Comparison of ENCODE assay signal across 2 cellular contexts in the genomic region with DNA sequence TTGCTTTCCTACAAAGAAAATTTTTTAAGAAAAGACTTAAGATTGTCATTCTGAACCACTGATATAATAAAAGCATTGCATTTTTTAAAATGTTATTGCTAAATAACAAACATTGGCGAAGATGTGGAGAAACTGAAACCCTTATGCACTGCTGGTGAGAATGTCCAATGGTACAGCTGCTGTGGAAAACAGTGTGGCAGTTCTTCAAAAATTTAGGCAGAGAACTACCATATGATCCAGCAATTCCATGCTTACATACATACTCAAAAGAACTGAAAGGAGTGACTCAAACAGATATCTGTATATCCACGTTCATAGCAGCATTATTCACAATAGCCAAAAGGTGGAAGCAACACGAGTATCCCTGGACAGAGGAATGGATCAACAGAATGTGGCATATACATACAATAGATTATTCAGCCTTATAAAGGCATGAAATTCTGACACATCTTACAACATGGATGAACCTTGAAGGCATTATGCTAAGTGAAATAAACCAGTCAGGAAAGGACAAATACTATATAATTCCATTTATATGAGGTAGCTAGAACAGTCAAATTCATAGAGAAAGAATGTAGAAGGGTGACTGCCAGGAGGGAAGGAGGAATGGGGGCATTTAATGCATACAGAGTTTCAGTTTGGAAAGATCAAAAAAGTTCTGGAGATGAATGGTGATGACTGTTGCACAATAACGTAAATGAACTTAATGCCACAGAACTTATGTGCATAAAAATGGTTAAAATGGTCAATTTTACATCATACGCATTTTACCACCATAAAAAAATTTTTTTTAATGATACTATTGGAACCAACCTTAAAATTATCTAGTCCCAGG.
TF ChIP-seq lines count a peak whose summit lies in the region.

No MANE protein-coding gene starts in this region.

TF ChIP-seq in SK-N-SH treated with all-trans-retinoic acid at 6 μM for 48 hours, 23 proteins besides CTCF, POLR2A, EP300 and RAD21 (continued from another document):
- TF ChIP-seq, protein P1, sequence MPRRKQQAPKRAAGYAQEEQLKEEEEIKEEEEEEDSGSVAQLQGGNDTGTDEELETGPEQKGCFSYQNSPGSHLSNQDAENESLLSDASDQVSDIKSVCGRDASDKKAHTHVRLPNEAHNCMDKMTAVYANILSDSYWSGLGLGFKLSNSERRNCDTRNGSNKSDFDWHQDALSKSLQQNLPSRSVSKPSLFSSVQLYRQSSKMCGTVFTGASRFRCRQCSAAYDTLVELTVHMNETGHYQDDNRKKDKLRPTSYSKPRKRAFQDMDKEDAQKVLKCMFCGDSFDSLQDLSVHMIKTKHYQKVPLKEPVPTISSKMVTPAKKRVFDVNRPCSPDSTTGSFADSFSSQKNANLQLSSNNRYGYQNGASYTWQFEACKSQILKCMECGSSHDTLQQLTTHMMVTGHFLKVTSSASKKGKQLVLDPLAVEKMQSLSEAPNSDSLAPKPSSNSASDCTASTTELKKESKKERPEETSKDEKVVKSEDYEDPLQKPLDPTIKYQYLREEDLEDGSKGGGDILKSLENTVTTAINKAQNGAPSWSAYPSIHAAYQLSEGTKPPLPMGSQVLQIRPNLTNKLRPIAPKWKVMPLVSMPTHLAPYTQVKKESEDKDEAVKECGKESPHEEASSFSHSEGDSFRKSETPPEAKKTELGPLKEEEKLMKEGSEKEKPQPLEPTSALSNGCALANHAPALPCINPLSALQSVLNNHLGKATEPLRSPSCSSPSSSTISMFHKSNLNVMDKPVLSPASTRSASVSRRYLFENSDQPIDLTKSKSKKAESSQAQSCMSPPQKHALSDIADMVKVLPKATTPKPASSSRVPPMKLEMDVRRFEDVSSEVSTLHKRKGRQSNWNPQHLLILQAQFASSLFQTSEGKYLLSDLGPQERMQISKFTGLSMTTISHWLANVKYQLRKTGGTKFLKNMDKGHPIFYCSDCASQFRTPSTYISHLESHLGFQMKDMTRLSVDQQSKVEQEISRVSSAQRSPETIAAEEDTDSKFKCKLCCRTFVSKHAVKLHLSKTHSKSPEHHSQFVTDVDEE (CRISPR knock-in tag; IDR thresholded peaks at IDR 0.05): no peak
- TF ChIP-seq OSR1 (CRISPR knock-in tag; IDR thresholded peaks at IDR 0.05): no peak
- no peak for TF ChIP-seq RARB (CRISPR knock-in tag; IDR thresholded peaks at IDR 0.05)
- TF ChIP-seq, protein P2, sequence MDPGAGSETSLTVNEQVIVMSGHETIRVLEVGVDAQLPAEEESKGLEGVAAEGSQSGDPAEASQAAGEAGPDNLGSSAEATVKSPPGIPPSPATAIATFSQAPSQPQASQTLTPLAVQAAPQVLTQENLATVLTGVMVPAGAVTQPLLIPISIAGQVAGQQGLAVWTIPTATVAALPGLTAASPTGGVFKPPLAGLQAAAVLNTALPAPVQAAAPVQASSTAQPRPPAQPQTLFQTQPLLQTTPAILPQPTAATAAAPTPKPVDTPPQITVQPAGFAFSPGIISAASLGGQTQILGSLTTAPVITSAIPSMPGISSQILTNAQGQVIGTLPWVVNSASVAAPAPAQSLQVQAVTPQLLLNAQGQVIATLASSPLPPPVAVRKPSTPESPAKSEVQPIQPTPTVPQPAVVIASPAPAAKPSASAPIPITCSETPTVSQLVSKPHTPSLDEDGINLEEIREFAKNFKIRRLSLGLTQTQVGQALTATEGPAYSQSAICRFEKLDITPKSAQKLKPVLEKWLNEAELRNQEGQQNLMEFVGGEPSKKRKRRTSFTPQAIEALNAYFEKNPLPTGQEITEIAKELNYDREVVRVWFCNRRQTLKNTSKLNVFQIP (CRISPR knock-in tag; IDR thresholded peaks at IDR 0.05; ENCODE audit: borderline replicate concordance, low read depth): no peak
- no peak for TF ChIP-seq ZNF565 (CRISPR knock-in tag; conservative IDR thresholded peaks at IDR 0.05; ENCODE audit: low read depth)
- no peak for TF ChIP-seq GLIS3 (CRISPR knock-in tag; IDR thresholded peaks at IDR 0.05)
- TF ChIP-seq PPARA (CRISPR knock-in tag; IDR thresholded peaks at IDR 0.05; ENCODE audit: borderline replicate concordance): no peak

TF ChIP-seq in SK-N-SH, 30 proteins besides CTCF, POLR2A, EP300 and RAD21 (continued from another document):
- TF ChIP-seq, protein P3, sequence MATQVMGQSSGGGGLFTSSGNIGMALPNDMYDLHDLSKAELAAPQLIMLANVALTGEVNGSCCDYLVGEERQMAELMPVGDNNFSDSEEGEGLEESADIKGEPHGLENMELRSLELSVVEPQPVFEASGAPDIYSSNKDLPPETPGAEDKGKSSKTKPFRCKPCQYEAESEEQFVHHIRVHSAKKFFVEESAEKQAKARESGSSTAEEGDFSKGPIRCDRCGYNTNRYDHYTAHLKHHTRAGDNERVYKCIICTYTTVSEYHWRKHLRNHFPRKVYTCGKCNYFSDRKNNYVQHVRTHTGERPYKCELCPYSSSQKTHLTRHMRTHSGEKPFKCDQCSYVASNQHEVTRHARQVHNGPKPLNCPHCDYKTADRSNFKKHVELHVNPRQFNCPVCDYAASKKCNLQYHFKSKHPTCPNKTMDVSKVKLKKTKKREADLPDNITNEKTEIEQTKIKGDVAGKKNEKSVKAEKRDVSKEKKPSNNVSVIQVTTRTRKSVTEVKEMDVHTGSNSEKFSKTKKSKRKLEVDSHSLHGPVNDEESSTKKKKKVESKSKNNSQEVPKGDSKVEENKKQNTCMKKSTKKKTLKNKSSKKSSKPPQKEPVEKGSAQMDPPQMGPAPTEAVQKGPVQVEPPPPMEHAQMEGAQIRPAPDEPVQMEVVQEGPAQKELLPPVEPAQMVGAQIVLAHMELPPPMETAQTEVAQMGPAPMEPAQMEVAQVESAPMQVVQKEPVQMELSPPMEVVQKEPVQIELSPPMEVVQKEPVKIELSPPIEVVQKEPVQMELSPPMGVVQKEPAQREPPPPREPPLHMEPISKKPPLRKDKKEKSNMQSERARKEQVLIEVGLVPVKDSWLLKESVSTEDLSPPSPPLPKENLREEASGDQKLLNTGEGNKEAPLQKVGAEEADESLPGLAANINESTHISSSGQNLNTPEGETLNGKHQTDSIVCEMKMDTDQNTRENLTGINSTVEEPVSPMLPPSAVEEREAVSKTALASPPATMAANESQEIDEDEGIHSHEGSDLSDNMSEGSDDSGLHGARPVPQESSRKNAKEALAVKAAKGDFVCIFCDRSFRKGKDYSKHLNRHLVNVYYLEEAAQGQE (IDR thresholded peaks at IDR 0.05; ENCODE audit: low read depth, low read length): no peak
- TF ChIP-seq ELF1 (IDR thresholded peaks at IDR 0.05) (no peak), GABPA (IDR thresholded peaks at IDR 0.05; ENCODE audit: low read depth) (no peak), JUND (IDR thresholded peaks at IDR 0.05) (no peak), NRF1 (IDR thresholded peaks at IDR 0.05; ENCODE audit: low read depth, low read length) (no peak), TAF1 (IDR thresholded peaks at IDR 0.05; ENCODE audit: borderline replicate concordance, low read depth, low read length) (no peak), FOSL2 (IDR thresholded peaks at IDR 0.05; ENCODE audit: borderline replicate concordance, low read depth) (no peak)
- TF ChIP-seq, protein P4, sequence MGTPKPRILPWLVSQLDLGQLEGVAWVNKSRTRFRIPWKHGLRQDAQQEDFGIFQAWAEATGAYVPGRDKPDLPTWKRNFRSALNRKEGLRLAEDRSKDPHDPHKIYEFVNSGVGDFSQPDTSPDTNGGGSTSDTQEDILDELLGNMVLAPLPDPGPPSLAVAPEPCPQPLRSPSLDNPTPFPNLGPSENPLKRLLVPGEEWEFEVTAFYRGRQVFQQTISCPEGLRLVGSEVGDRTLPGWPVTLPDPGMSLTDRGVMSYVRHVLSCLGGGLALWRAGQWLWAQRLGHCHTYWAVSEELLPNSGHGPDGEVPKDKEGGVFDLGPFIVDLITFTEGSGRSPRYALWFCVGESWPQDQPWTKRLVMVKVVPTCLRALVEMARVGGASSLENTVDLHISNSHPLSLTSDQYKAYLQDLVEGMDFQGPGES (IDR thresholded peaks at IDR 0.05; ENCODE audit: low read depth, low read length): no peak
TF ChIP-seq in SK-N-SH: peak in this region for 0.
